Comparison of ENCODE assay signal across 8 cellular contexts in genomic region chr1:15678578-15678977, GRCh38. TPM values are rescaled to one million over a fixed set of nuclear protein-coding genes. Genes with fewer than 3 reads are reported as not detected.
A peak's percentile ranks its signal among the peaks of the same experiment; 100 is the strongest.
DNase-seq lines count a peak whose midpoint lies in the region; ATAC-seq and FAIRE-seq lines count a peak whose summit lies in the region.

No MANE protein-coding gene starts in this region.

- peak; percentile 84 for FAIRE-seq in GM19239 (lab: Jason Lieb, UNC)

- peak; percentile 82 for DNase-seq in A172 (ENCODE audit: low spot score)
- DNase-seq in GM19239 (ENCODE audit: insufficient read length, low spot score): no peak
- DNase-seq in RKO (ENCODE audit: low spot score): peak; percentile 73
- peak; percentile 36 for DNase-seq in fibroblast of peridontal ligament (ENCODE audit: extremely low read depth)
- no peak for DNase-seq in stimulated activated CD4-positive, alpha-beta T cell treated with anti-CD3 and anti-CD28 coated beads, Interleukin-15, amount 100 ng/mL, for 24 hours
- DNase-seq in NCI-H446 (lab: John Stamatoyannopoulos, UW): no peak
- no peak for DNase-seq in left lobe of liver (ENCODE audit: low spot score)

- ATAC-seq in left lobe of liver (no peak), GM18511 (IDR thresholded peaks at IDR 0.05; ENCODE audit: unreplicated experiment) (no peak)

RNA-seq across cellular contexts. Expression of gene PLEKHM2, which starts 5.5 kb away (rescaled TPM):
- 18.4 and 22.2 TPM in 2 replicates for total RNA-seq in A172 (2014; rRNA removed; shearing (Covaris generic))
- 22.0 TPM for total RNA-seq in left lobe of liver

RNA-seq across cellular contexts. Expression of gene SLC25A34, which starts 57.5 kb away (rescaled TPM):
- 1.1 TPM in 1 of 2 replicates, not detected in the other for total RNA-seq in A172 (2014; rRNA removed; shearing (Covaris generic))
- 12.3 TPM for total RNA-seq in left lobe of liver

Comparison
In these comparisons a context has a peak if more than half of its experiments do, and no peak if none do; other contexts are left out.
1. DNase-seq: peak in A172 (single experiment), RKO (single experiment) and fibroblast of peridontal ligament (single experiment); none in GM19239 (single experiment), stimulated activated CD4-positive, alpha-beta T cell treated with anti-CD3 and anti-CD28 coated beads, Interleukin-15, amount 100 ng/mL, for 24 hours (single experiment), NCI-H446 (0 of 2) and left lobe of liver (single experiment).